In genomic region chr17:3669085-3669347, GRCh38 we compare ENCODE assay signal across 8 cellular contexts. TPM values are rescaled to one million over a fixed set of nuclear protein-coding genes. Genes with fewer than 3 reads are reported as not detected.
DNase-seq lines count a peak whose midpoint lies in the region; ATAC-seq and TF ChIP-seq lines count a peak whose summit lies in the region.

No MANE protein-coding gene starts in this region.

- POLR2A ChIA-PET in Caco-2 (lab: Charles Lee), result interaction anchor here (1.0 kb wide), 1 partner anchor 33 kb away, joined by 5 read pairs; the partner anchor contains the start of genes CTNS and SHPK
- POLR2A ChIA-PET in GM10248 (lab: Yijun Ruan, JAX), result no interaction called here

- DNase-seq in Caco-2 (no peak), NCI-H748 treated with DMSO at 0.1 percent for 48 hours (lab: John Stamatoyannopoulos, UW) (no peak), GM10248 (ENCODE audit: extremely low spot score) (no peak), cerebellum (ENCODE audit: low spot score) (no peak)
- DNase-seq in central memory CD8-positive, alpha-beta T cell (ENCODE audit: low spot score in 2 of 2), result no peak

- H3K36me3 Mint-ChIP-seq in Caco-2 (ENCODE audit: insufficient read depth, unreplicated experiment), result peaks cover 32% of the 10 kb centered on the region
- peaks cover 15% of the 10 kb centered on the region for H3K36me3 Mint-ChIP-seq in central memory CD8-positive, alpha-beta T cell (ENCODE audit: insufficient read depth)
- H3K36me3 Mint-ChIP-seq in nephron (ENCODE audit: low read depth), result peaks cover 25% of the 10 kb centered on the region

- H3K4me3 ChIP-seq in Caco-2 (ENCODE audit: low read depth, low read length), result peak overlapping the region; percentile 81

- no peaks in the 10 kb centered on the region for H3K9me3 ChIP-seq in Caco-2

- peak overlapping the region; percentile 93 for H3K4me3 Mint-ChIP-seq in Caco-2 (ENCODE audit: unreplicated experiment)
- peak overlapping the region; percentile 95 for H3K4me3 Mint-ChIP-seq in central memory CD8-positive, alpha-beta T cell
- peak overlapping the region; percentile 95 to 98 (median 98) for H3K4me3 Mint-ChIP-seq in nephron

- H3K27me3 ChIP-seq in Caco-2 (replicated peaks; ENCODE audit: control insufficient read depth, insufficient read depth, low read length), result no peaks in the 10 kb centered on the region

- ATAC-seq in HG03442 (IDR thresholded peaks at IDR 0.05; ENCODE audit: unreplicated experiment) (peak; percentile 16), GM19324 (IDR thresholded peaks at IDR 0.05; ENCODE audit: low FRiP score, unreplicated experiment) (no peak)
- no peak for ATAC-seq in central memory CD8-positive, alpha-beta T cell (replicated peaks; ENCODE audit: extremely low read depth, poor library complexity, severe bottlenecking)

- TF ChIP-seq CTCF in Caco-2 (IDR thresholded peaks at IDR 0.05; ENCODE audit: insufficient read depth in 1 of 2, low read depth in 1 of 2, low read length in 1 of 2, severe bottlenecking in 1 of 2, unreplicated experiment in 1 of 2) (no peak), nephron (IDR thresholded peaks at IDR 0.05; ENCODE audit: unreplicated experiment in 3 of 3) (no peak), GM10248 (IDR thresholded peaks at IDR 0.05; ENCODE audit: control extremely low read depth, extremely low read depth, low read depth, missing control alignments) (no peak)

- H3K4me1 ChIP-seq in Caco-2, result 0 out of 2 replicates have a peak, but pooled peaks cover 4% of the 10 kb centered on the region

- no peaks in the 10 kb centered on the region for H3K4me1 Mint-ChIP-seq in Caco-2 (ENCODE audit: low read depth, unreplicated experiment)
- H3K4me1 Mint-ChIP-seq in central memory CD8-positive, alpha-beta T cell, result peaks cover 22% of the 10 kb centered on the region
- H3K4me1 Mint-ChIP-seq in nephron, result peaks cover 32% of the 10 kb centered on the region

- H3K27me3 Mint-ChIP-seq in Caco-2 (ENCODE audit: insufficient read depth, unreplicated experiment) (no peaks in the 10 kb centered on the region), nephron (ENCODE audit: low read depth) (peaks cover 5% of the 10 kb centered on the region)
- no peaks in the 10 kb centered on the region for H3K27me3 Mint-ChIP-seq in central memory CD8-positive, alpha-beta T cell

- CTCF ChIA-PET in Caco-2 (lab: Charles Lee), result no interaction called here
- CTCF ChIA-PET in GM10248 (lab: Yijun Ruan, JAX), result interaction anchor here (1.0 to 2.5 kb wide), 3 partner anchors 23 to 177 kb away, joined by 3 to 5 read pairs (median 3); partner anchors contain the start of genes CTNS, NCBP3 and SHPK

- H3K27ac Mint-ChIP-seq in Caco-2 (ENCODE audit: unreplicated experiment), result peak overlapping the region; percentile 95
- peak overlapping the region; percentile 95 for H3K27ac Mint-ChIP-seq in central memory CD8-positive, alpha-beta T cell (ENCODE audit: low read depth)
- peak overlapping the region; percentile 54 to 98 (median 81) for H3K27ac Mint-ChIP-seq in nephron

- no peaks in the 10 kb centered on the region for H3K9me3 Mint-ChIP-seq in Caco-2 (ENCODE audit: unreplicated experiment)
- no peaks in the 10 kb centered on the region for H3K9me3 Mint-ChIP-seq in central memory CD8-positive, alpha-beta T cell
- no peaks in the 10 kb centered on the region for H3K9me3 Mint-ChIP-seq in nephron

- no peaks in the 10 kb centered on the region for H3K36me3 ChIP-seq in Caco-2 (ENCODE audit: control insufficient read depth, insufficient read depth, low read length)

- BruUV-seq in Caco-2 (replicated peaks; lab: Mats Ljungman, UMichigan), result TSS peak; percentile 94

- intact Hi-C loops in Caco-2 (cut with micrococcal nuclease; ENCODE audit: unreplicated experiment), result no loop called here

RNA-seq across cellular contexts. Expression of gene EMC6, which starts 0.4 kb away (rescaled TPM):
- total RNA-seq in Caco-2 (2022) (35.1 and 36.8 TPM in 2 replicates), cerebellum (10.0 TPM)

RNA-seq across cellular contexts. Expression of gene TAX1BP3, which starts 0.6 kb away (rescaled TPM):
- total RNA-seq in Caco-2 (2022) (58.2 and 61.9 TPM in 2 replicates), cerebellum (17.6 TPM)

RNA-seq across cellular contexts. Expression of gene P2RX5, which starts 26.9 kb away (rescaled TPM):
- 0.66 and 1.4 TPM in 2 replicates for total RNA-seq in Caco-2 (2022)
- 3.5 TPM for total RNA-seq in cerebellum

RNA-seq across cellular contexts. Expression of gene CTNS, which starts 32.5 kb away (rescaled TPM):
- total RNA-seq in Caco-2 (2022) (11.8 and 15.6 TPM in 2 replicates), cerebellum (8.0 TPM)

RNA-seq across cellular contexts. Expression of gene SHPK, which starts 33.0 kb away (rescaled TPM):
- total RNA-seq in Caco-2 (2022) (17.4 and 17.7 TPM in 2 replicates), cerebellum (15.8 TPM)
